ENCODE assay signal across 1 cellular context in the genomic region with DNA sequence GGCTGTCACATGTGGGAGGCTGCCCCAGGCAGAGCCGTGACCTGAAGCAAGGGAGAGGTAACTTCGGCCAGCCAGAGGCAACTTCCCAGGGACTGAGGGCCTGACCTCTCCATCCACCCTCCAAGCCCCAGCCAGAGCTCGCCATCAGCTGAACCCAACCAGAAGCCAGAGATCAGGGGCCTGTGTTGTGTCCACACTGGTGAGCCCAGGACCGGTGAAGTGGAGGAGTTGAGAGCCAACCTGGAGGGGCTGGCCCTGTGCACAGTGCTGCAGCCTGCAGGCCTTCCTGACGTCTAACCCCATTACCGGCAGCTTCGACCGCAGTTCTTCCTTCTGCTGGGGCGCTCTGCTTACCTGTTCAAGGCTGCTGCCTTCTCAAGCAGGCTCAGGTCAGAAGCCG.
TF ChIP-seq lines count a peak whose summit lies in the region.

No MANE protein-coding gene starts in this region.

TF ChIP-seq in WTC11, 78 proteins besides CTCF, POLR2A, EP300 and RAD21 (continued from another document):
- TF ChIP-seq, protein P1, sequence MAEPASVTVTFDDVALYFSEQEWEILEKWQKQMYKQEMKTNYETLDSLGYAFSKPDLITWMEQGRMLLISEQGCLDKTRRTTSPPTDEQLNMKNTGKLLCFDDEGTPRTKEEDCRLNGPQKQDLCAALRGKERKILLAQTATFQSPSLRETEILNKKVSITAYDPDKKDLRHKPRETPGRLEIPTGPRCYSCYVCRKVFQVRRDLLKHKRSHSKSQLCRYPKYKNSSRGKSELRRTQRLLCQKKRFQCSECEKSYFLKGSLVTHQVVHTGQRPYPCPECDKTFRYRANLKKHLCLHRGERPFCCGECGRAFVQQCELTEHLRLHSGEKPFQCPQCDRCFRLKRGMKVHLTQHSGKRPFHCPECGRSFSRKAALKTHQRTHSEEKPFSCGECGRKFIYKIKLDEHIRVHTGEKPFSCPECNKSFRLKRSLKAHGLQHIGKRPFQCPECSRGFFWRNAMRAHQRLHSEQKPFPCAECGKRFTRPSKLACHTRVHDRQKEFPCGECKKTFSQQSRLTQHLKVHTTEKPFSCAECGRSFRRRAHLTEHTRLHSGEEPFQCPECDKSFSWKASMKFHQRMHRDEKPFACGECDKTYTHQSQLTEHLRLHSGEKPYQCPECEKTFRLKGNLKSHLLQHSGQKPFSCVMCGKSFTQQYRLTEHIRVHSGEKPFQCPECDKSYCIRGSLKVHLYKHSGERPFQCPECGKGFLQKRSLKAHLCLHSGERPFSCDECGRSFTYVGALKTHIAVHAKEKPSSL (CRISPR knock-in tag; conservative IDR thresholded peaks at IDR 0.05), result no peak
- no peak for TF ChIP-seq RORB (CRISPR knock-in tag; IDR thresholded peaks at IDR 0.05)
